16 cellular contexts compared by ENCODE assay signal in the genomic region with DNA sequence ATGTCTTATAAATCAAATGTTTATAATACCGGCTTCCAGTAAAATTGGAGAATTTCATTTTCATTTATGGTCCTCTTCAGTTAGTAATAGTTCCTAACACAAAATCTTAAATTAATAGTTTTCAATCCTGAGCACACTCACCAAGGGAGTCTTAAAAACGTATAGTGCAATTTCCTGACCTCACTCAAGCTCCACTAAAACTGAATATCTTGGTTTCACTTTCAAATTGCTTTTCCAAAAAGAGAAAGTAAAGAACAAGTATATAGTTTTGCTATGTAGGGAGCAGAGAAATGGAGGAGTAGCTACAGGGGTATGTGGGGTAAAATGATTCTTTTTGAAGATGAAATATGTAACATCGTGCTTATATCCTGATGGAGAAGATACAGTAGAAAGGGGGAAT.
DNase-seq lines count a peak whose midpoint lies in the region; ATAC-seq, FAIRE-seq and TF ChIP-seq lines count a peak whose summit lies in the region.
"Had no signal": no experiment of that assay in that cellular context is flagged by ENCODE, and none has a peak within 500 bp of the region (broad histone marks: within the 10 kb centered on the region; RNA-seq: fewer than 3 reads in every experiment).

No MANE protein-coding gene starts in this region.

- H3K36me3 ChIP-seq in left lung (no peaks in the 10 kb centered on the region), smooth muscle cell (ENCODE audit: low read depth) (no peaks in the 10 kb centered on the region)

- in situ Hi-C loops in astrocyte of the spinal cord (cut with HindIII; ENCODE audit: low sequenced_read_pairs) = no loop called here

- no peaks in the 10 kb centered on the region for H3K4me1 ChIP-seq in left lung
- H3K4me1 ChIP-seq in smooth muscle cell (ENCODE audit: low read depth) = peaks cover 8% of the 10 kb centered on the region

- H3K27ac ChIP-seq in left lung = no peak overlapping the region
- H3K27ac ChIP-seq in smooth muscle cell (ENCODE audit: low read depth) = no peak overlapping the region

- ATAC-seq in left lung (peak; percentile 44), HG03025 (IDR thresholded peaks at IDR 0.05; ENCODE audit: low FRiP score, unreplicated experiment) (no peak), GM19452 (IDR thresholded peaks at IDR 0.05; ENCODE audit: unreplicated experiment) (no peak), HG03097 (IDR thresholded peaks at IDR 0.05; ENCODE audit: low FRiP score, unreplicated experiment) (no peak)
- ATAC-seq in activated CD4-positive, CD25-positive, alpha-beta regulatory T cell treated with anti-CD3 and anti-CD28 coated beads, Interleukin-2, amount 50 U/mL, for 24 hours = no peak
- ATAC-seq: activated CD8-positive, alpha-beta memory T cell treated with anti-CD3 and anti-CD28 coated beads, Interleukin-2, amount 10 ng/mL, durations not matched to agents 7 days and 5 days; CD8-positive, alpha-beta T cell had no signal

- no peak for TF ChIP-seq POLR2A in H54 (IDR thresholded peaks at IDR 0.05; ENCODE audit: low read depth, low read length)

- no peaks in the 10 kb centered on the region for H3K9me3 ChIP-seq in left lung
- no peaks in the 10 kb centered on the region for H3K9me3 ChIP-seq in smooth muscle cell (replicated peaks; ENCODE audit: low read depth)

- no peak overlapping the region for H3K4me2 ChIP-seq in smooth muscle cell

- H3K27me3 ChIP-seq in left lung (no peaks in the 10 kb centered on the region), smooth muscle cell (ENCODE audit: low read depth) (no peaks in the 10 kb centered on the region)

- H3K9ac ChIP-seq in smooth muscle cell (ENCODE audit: low read depth) = no peak overlapping the region

- intact Hi-C loops in left lung (cut with DNase I) = no loop called here

- DNase-seq in H54 (ENCODE audit: insufficient read length, low spot score) = no peak
- DNase-seq in astrocyte of the spinal cord (ENCODE audit: low read depth, low spot score) = peak; percentile 46
- DNase-seq in left lung = no peak
- no peak for DNase-seq in smooth muscle cell (lab: John Stamatoyannopoulos, UW; ENCODE audit: unreplicated experiment)
- DNase-seq: activated CD8-positive, alpha-beta memory T cell treated with anti-CD3 and anti-CD28 coated beads, Interleukin-2, amount 10 ng/mL, durations not matched to agents 7 days and 5 days; activated naive CD4-positive, alpha-beta T cell treated with anti-CD3 and anti-CD28 coated beads for 36 hours; caudate nucleus; CD8-positive, alpha-beta T cell; erythroblast; H7; NK-92 treated with Interleukin-12 subunit alpha and Interleukin-12 subunit beta, amount 100 ng/mL, for 24 hours; stimulated activated naive CD4-positive, alpha-beta T cell treated with Interleukin-2 at 50 U/mL for 16 hours had no signal

- no peaks in the 10 kb centered on the region for H4K20me1 ChIP-seq in smooth muscle cell (ENCODE audit: low read depth)

- TF ChIP-seq CTCF in astrocyte of the spinal cord (IDR thresholded peaks at IDR 0.05; ENCODE audit: low read depth, low read length) (no peak), left lung (IDR thresholded peaks at IDR 0.05) (no peak), smooth muscle cell (IDR thresholded peaks at IDR 0.05; ENCODE audit: borderline replicate concordance, insufficient read depth, poor library complexity, severe bottlenecking) (no peak)

- peak overlapping the region; percentile 56 for H2AFZ ChIP-seq in smooth muscle cell (ENCODE audit: low read depth)

- WGBS in smooth muscle cell (ENCODE audit: low lambda C conversion rate) = 91% methylated on average over 3 of the region's 3 CpGs

- FAIRE-seq in H54 (lab: Jason Lieb, UNC) = peak; percentile 62

- no peaks in the 10 kb centered on the region for H3K79me2 ChIP-seq in smooth muscle cell (ENCODE audit: low read depth)

- H3K4me3 ChIP-seq in astrocyte of the spinal cord (ENCODE audit: low read depth, low read length) (no peak overlapping the region), left lung (peak overlapping the region in 1 of 2 donors; percentile 6), smooth muscle cell (no peak overlapping the region)

- H3F3A ChIP-seq in smooth muscle cell (ENCODE audit: low read depth) = no peaks in the 10 kb centered on the region
